1 cellular context compared by ENCODE assay signal in genomic region chr10:122374246-122374858, GRCh38.
TF ChIP-seq lines count a peak whose summit lies in the region.

Gene PLEKHA1 (plus strand): TSS chr10:122374708. CDS start chr10:122393201, 18,493 bp downstream.

TF ChIP-seq in HepG2, 621 proteins besides CTCF, POLR2A, EP300 and RAD21 (continued from another document and continues in another):
- TF ChIP-seq PRDM15 (CRISPR knock-in tag; IDR thresholded peaks at IDR 0.05), result peak; percentile 35; the same call in 1 of the 2 replicates
- peak; percentile 81; the same call in 2 of the 3 replicates for TF ChIP-seq MXI1 (IDR thresholded peaks at IDR 0.05; ENCODE audit: borderline replicate concordance, low read depth, low read length)
- TF ChIP-seq NFE2L1 (CRISPR knock-in tag; IDR thresholded peaks at IDR 0.05; ENCODE audit: borderline replicate concordance), result no peak
- TF ChIP-seq FIP1L1 (IDR thresholded peaks at IDR 0.05; ENCODE audit: borderline replicate concordance, insufficient read depth, low read depth, low read length), result no peak
- no peak for TF ChIP-seq AGO2 (optimal IDR thresholded peaks at IDR 0.05; ENCODE audit: low read depth, low read length)
- peak; percentile 87 for TF ChIP-seq E2F1 (CRISPR knock-in tag; IDR thresholded peaks at IDR 0.05)
- TF ChIP-seq TCF12 (IDR thresholded peaks at IDR 0.05), result no peak
- TF ChIP-seq TCF12 (CRISPR knock-in tag; IDR thresholded peaks at IDR 0.05), result peak; percentile 70; the same call in 1 of the 2 replicates
- peak; percentile 89 for TF ChIP-seq GMEB2 (CRISPR knock-in tag; IDR thresholded peaks at IDR 0.05; ENCODE audit: low read depth)
- TF ChIP-seq TCF7 (IDR thresholded peaks at IDR 0.05; ENCODE audit: low read depth), result no peak
- TF ChIP-seq ZC3H13 (CRISPR knock-in tag; IDR thresholded peaks at IDR 0.05), result no peak
- peak; percentile 44; the same call in 1 of the 2 replicates for TF ChIP-seq NR2C2 (CRISPR knock-in tag; IDR thresholded peaks at IDR 0.05; ENCODE audit: borderline replicate concordance)
- peak; percentile 94 for TF ChIP-seq GMEB1 (CRISPR knock-in tag; IDR thresholded peaks at IDR 0.05; ENCODE audit: borderline replicate concordance)
- TF ChIP-seq ZNF563 (CRISPR knock-in tag; IDR thresholded peaks at IDR 0.05), result no peak
- peak; percentile 88 for TF ChIP-seq ELF1 (CRISPR knock-in tag; IDR thresholded peaks at IDR 0.05)
- TF ChIP-seq POLR2AphosphoS5 (IDR thresholded peaks at IDR 0.05; ENCODE audit: low read depth, low read length), result peak; percentile 62
- TF ChIP-seq ZBTB43 (CRISPR knock-in tag; conservative IDR thresholded peaks at IDR 0.05), result peak; percentile 23; the same call in 1 of the 2 replicates
- peak; percentile 69; the same call in 1 of the 2 replicates for TF ChIP-seq TARDBP (CRISPR knock-in tag; IDR thresholded peaks at IDR 0.05)
- 0 out of 2 replicates have a peak, but pooled peaks have one; percentile 3 for TF ChIP-seq ZNF746 (CRISPR knock-in tag; IDR thresholded peaks at IDR 0.05)
- no peak for TF ChIP-seq ETS1 (CRISPR knock-in tag; IDR thresholded peaks at IDR 0.05)
- no peak for TF ChIP-seq ZNF703 (CRISPR knock-in tag; IDR thresholded peaks at IDR 0.05; ENCODE audit: borderline replicate concordance)
- peak; percentile 20; the same call in 1 of the 2 replicates for TF ChIP-seq E2F5 (CRISPR knock-in tag; conservative IDR thresholded peaks at IDR 0.05)
- no peak for TF ChIP-seq CHD2 (IDR thresholded peaks at IDR 0.05; ENCODE audit: low read depth, low read length)
- peak; percentile 44 for TF ChIP-seq GABPA (IDR thresholded peaks at IDR 0.05; ENCODE audit: low read depth, low read length)
- no peak for TF ChIP-seq GABPA (CRISPR knock-in tag; IDR thresholded peaks at IDR 0.05; ENCODE audit: low read depth)
- TF ChIP-seq ZNF761 (CRISPR knock-in tag; conservative IDR thresholded peaks at IDR 0.05), result no peak
- TF ChIP-seq ZNF513 (CRISPR knock-in tag; conservative IDR thresholded peaks at IDR 0.05), result 0 out of 2 replicates have a peak, but pooled peaks have one; percentile 65
- TF ChIP-seq PAXIP1 (CRISPR knock-in tag; conservative IDR thresholded peaks at IDR 0.05), result no peak
- TF ChIP-seq TEAD3 (CRISPR knock-in tag; optimal IDR thresholded peaks at IDR 0.05; ENCODE audit: borderline replicate concordance), result peak; percentile 24
- peak; percentile 81; the same call in 1 of the 2 replicates for TF ChIP-seq GFI1 (CRISPR knock-in tag; IDR thresholded peaks at IDR 0.05; ENCODE audit: borderline replicate concordance)
- no peak for TF ChIP-seq CREBL2 (CRISPR knock-in tag; IDR thresholded peaks at IDR 0.05; ENCODE audit: borderline replicate concordance)
- TF ChIP-seq TFDP1 (CRISPR knock-in tag; IDR thresholded peaks at IDR 0.05; ENCODE audit: borderline replicate concordance), result peak; percentile 76
- TF ChIP-seq RFX5 (IDR thresholded peaks at IDR 0.05; ENCODE audit: low read depth, low read length), result no peak
- peak; percentile 93 for TF ChIP-seq ZNF143 (CRISPR knock-in tag; IDR thresholded peaks at IDR 0.05)
- no peak for TF ChIP-seq ZSCAN9 (CRISPR knock-in tag; IDR thresholded peaks at IDR 0.05; ENCODE audit: borderline replicate concordance)
- no peak; the same call in 1 of the 2 replicates for TF ChIP-seq MAX (IDR thresholded peaks at IDR 0.05)
- TF ChIP-seq ZNF776 (CRISPR knock-in tag; IDR thresholded peaks at IDR 0.05), result peak; percentile 49; the same call in 1 of the 2 replicates
- TF ChIP-seq ZNF501 (CRISPR knock-in tag; IDR thresholded peaks at IDR 0.05), result peak; percentile 69; the same call in 1 of the 2 replicates
- TF ChIP-seq PAF1 (CRISPR knock-in tag; IDR thresholded peaks at IDR 0.05), result no peak
- TF ChIP-seq ASH2L (IDR thresholded peaks at IDR 0.05; ENCODE audit: insufficient read length, low read depth, low read length), result peak; percentile 13
- peak; percentile 31; the same call in 1 of the 2 replicates for TF ChIP-seq CCDC6 (CRISPR knock-in tag; IDR thresholded peaks at IDR 0.05)
- TF ChIP-seq MEIS2 (CRISPR knock-in tag; IDR thresholded peaks at IDR 0.05), result peak; percentile 45; the same call in 1 of the 2 replicates
- peak; percentile 32; the same call in 1 of the 2 replicates for TF ChIP-seq REPIN1 (CRISPR knock-in tag; IDR thresholded peaks at IDR 0.05; ENCODE audit: borderline replicate concordance, low read depth)
- TF ChIP-seq ZNF577 (CRISPR knock-in tag; IDR thresholded peaks at IDR 0.05; ENCODE audit: borderline replicate concordance, low read depth), result no peak
- TF ChIP-seq DR1 (CRISPR knock-in tag; IDR thresholded peaks at IDR 0.05), result no peak
